In the genomic region with DNA sequence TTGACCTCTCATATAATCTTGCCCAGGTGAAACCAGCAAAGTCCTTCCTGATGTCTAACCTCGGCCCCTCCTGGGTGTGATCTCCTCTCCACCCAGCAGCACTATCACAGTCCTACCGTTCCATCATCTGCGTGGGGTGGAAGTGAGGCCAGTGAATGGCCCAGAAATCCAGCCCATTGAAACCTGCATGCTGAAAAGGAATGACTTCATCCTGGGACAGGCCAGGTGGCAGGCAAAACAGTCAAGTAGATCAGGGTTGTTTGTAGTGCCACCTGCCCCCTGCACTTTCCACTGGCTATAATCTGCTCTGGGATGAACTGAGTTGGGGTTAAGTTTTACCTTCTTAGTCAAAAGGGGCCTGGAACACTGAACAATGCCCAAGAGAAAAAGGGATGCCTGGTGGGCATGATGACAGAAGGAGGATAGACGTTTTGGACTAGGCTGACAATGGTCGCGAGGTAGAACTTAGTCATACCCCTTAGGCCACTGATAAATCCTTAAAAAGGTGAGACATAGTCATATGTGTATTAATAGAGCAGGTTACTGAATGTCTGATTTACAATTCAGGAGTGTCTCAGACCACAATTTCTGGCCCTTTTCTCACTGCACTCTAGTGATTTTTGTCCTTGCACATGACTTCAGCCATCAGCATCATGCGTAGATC, we compare ENCODE assay signal across 1 cellular context.
TF ChIP-seq lines count a peak whose summit lies in the region.

No MANE protein-coding gene starts in this region.

TF ChIP-seq in IMR-90, 13 proteins besides CTCF, POLR2A, EP300 and RAD21:
- no peak for TF ChIP-seq CEBPB (IDR thresholded peaks at IDR 0.05; ENCODE audit: low read depth, low read length)
- no peak for TF ChIP-seq BHLHE40 (IDR thresholded peaks at IDR 0.05; ENCODE audit: low read depth, low read length)
- TF ChIP-seq CHD1 (IDR thresholded peaks at IDR 0.05; ENCODE audit: low read depth, low read length): no peak
- no peak for TF ChIP-seq MAZ (IDR thresholded peaks at IDR 0.05; ENCODE audit: borderline replicate concordance, low read depth, low read length)
- TF ChIP-seq RFX5 (IDR thresholded peaks at IDR 0.05; ENCODE audit: low read depth, low read length): no peak
- no peak for TF ChIP-seq NFE2L2 (IDR thresholded peaks at IDR 0.05; ENCODE audit: low read depth, low read length)
- TF ChIP-seq FOS (IDR thresholded peaks at IDR 0.05; ENCODE audit: low read depth, low read length): no peak
- no peak for TF ChIP-seq MXI1 (IDR thresholded peaks at IDR 0.05; ENCODE audit: borderline replicate concordance, low read depth, low read length)
- TF ChIP-seq MAFK (IDR thresholded peaks at IDR 0.05; ENCODE audit: low read depth, low read length): no peak
- no peak for TF ChIP-seq SMC3 (IDR thresholded peaks at IDR 0.05; ENCODE audit: low read depth, low read length)
- no peak for TF ChIP-seq USF2 (IDR thresholded peaks at IDR 0.05; ENCODE audit: low read depth, low read length)
- no peak for TF ChIP-seq RCOR1 (IDR thresholded peaks at IDR 0.05; ENCODE audit: insufficient replicate concordance, low read length)
- TF ChIP-seq, protein P1, sequence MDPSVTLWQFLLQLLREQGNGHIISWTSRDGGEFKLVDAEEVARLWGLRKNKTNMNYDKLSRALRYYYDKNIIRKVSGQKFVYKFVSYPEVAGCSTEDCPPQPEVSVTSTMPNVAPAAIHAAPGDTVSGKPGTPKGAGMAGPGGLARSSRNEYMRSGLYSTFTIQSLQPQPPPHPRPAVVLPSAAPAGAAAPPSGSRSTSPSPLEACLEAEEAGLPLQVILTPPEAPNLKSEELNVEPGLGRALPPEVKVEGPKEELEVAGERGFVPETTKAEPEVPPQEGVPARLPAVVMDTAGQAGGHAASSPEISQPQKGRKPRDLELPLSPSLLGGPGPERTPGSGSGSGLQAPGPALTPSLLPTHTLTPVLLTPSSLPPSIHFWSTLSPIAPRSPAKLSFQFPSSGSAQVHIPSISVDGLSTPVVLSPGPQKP (IDR thresholded peaks at IDR 0.05; ENCODE audit: borderline replicate concordance, low read depth, low read length): no peak
